ENCODE assay signal across 1 cellular context in the genomic region with DNA sequence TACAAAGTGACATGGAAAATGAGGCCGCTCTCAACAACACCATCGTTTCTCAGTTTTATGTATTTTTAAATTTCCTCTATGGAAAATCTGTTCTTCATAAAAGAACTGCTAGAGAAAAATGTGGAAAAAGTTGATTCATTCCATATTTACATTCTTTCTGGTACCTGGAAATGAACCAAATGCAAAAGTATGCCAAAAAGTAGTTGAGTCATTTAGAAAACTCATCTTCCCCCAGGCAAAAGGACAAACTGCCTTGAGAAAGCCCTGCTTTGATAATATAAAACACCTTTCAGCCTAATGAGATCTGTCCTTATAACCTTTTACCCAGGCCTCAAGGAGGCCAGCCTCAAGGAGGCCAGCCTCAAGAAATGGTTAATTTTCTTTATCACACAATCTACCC.
TF ChIP-seq lines count a peak whose summit lies in the region.

No MANE protein-coding gene starts in this region.

TF ChIP-seq in GM23338, 12 proteins besides CTCF, POLR2A, EP300 and RAD21 (continued from another document):
- TF ChIP-seq, protein P1, sequence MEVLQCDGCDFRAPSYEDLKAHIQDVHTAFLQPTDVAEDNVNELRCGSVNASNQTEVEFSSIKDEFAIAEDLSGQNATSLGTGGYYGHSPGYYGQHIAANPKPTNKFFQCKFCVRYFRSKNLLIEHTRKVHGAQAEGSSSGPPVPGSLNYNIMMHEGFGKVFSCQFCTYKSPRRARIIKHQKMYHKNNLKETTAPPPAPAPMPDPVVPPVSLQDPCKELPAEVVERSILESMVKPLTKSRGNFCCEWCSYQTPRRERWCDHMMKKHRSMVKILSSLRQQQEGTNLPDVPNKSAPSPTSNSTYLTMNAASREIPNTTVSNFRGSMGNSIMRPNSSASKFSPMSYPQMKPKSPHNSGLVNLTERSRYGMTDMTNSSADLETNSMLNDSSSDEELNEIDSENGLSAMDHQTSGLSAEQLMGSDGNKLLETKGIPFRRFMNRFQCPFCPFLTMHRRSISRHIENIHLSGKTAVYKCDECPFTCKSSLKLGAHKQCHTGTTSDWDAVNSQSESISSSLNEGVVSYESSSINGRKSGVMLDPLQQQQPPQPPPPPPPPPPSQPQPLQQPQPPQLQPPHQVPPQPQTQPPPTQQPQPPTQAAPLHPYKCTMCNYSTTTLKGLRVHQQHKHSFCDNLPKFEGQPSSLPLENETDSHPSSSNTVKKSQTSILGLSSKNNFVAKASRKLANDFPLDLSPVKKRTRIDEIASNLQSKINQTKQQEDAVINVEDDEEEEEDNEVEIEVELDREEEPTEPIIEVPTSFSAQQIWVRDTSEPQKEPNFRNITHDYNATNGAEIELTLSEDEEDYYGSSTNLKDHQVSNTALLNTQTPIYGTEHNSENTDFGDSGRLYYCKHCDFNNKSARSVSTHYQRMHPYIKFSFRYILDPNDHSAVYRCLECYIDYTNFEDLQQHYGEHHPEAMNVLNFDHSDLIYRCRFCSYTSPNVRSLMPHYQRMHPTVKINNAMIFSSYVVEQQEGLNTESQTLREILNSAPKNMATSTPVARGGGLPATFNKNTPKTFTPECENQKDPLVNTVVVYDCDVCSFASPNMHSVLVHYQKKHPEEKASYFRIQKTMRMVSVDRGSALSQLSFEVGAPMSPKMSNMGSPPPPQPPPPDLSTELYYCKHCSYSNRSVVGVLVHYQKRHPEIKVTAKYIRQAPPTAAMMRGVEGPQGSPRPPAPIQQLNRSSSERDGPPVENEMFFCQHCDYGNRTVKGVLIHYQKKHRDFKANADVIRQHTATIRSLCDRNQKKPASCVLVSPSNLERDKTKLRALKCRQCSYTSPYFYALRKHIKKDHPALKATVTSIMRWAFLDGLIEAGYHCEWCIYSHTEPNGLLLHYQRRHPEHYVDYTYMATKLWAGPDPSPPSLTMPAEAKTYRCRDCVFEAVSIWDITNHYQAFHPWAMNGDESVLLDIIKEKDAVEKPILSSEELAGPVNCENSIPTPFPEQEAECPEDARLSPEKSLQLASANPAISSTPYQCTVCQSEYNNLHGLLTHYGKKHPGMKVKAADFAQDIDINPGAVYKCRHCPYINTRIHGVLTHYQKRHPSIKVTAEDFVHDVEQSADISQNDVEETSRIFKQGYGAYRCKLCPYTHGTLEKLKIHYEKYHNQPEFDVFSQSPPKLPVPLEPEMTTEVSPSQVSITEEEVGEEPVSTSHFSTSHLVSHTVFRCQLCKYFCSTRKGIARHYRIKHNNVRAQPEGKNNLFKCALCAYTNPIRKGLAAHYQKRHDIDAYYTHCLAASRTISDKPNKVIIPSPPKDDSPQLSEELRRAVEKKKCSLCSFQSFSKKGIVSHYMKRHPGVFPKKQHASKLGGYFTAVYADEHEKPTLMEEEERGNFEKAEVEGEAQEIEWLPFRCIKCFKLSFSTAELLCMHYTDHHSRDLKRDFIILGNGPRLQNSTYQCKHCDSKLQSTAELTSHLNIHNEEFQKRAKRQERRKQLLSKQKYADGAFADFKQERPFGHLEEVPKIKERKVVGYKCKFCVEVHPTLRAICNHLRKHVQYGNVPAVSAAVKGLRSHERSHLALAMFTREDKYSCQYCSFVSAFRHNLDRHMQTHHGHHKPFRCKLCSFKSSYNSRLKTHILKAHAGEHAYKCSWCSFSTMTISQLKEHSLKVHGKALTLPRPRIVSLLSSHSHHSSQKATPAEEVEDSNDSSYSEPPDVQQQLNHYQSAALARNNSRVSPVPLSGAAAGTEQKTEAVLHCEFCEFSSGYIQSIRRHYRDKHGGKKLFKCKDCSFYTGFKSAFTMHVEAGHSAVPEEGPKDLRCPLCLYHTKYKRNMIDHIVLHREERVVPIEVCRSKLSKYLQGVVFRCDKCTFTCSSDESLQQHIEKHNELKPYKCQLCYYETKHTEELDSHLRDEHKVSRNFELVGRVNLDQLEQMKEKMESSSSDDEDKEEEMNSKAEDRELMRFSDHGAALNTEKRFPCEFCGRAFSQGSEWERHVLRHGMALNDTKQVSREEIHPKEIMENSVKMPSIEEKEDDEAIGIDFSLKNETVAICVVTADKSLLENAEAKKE (CRISPR knock-in tag; IDR thresholded peaks at IDR 0.05), result no peak
- TF ChIP-seq POLR2AphosphoS5 (IDR thresholded peaks at IDR 0.05; ENCODE audit: low read depth), result no peak
- no peak for TF ChIP-seq CREB1 (CRISPR knock-in tag; IDR thresholded peaks at IDR 0.05; ENCODE audit: low read depth)
- no peak for TF ChIP-seq ZNF114 (CRISPR knock-in tag; IDR thresholded peaks at IDR 0.05)
- no peak for TF ChIP-seq JUNB (IDR thresholded peaks at IDR 0.05; ENCODE audit: unreplicated experiment)
- TF ChIP-seq ZNF331 (CRISPR knock-in tag; IDR thresholded peaks at IDR 0.05; ENCODE audit: low read depth), result no peak
- no peak for TF ChIP-seq STAT1 (IDR thresholded peaks at IDR 0.05; ENCODE audit: unreplicated experiment)
- no peak for TF ChIP-seq REST (IDR thresholded peaks at IDR 0.05; ENCODE audit: unreplicated experiment)
- no peak for TF ChIP-seq EZH2phosphoT487 (IDR thresholded peaks at IDR 0.05; ENCODE audit: unreplicated experiment)
